Comparison of ENCODE assay signal across 9 cellular contexts in genomic region chr17:6755281-6755680, GRCh38. TPM values are rescaled to one million over a fixed set of nuclear protein-coding genes. Genes with fewer than 3 reads are reported as not detected.
DNase-seq lines count a peak whose midpoint lies in the region; ATAC-seq lines count a peak whose summit lies in the region.
"Had no signal": no experiment of that assay in that cellular context is flagged by ENCODE, and none has a peak within 500 bp of the region (broad histone marks: within the 10 kb centered on the region; RNA-seq: fewer than 3 reads in every experiment).

No MANE protein-coding gene starts in this region.

- POLR2A ChIA-PET in naive thymus-derived CD8-positive, alpha-beta T cell (lab: Charles Lee): no interaction called here

- peaks cover 4 to 25% (median 21%) of the 10 kb centered on the region in 3 donors for H3K36me3 Mint-ChIP-seq in naive thymus-derived CD8-positive, alpha-beta T cell

- H3K4me1 ChIP-seq in duodenal mucosa (ENCODE audit: control insufficient read depth in 1 of 2, insufficient read depth in 2 of 2, low read length in 2 of 2): peaks cover 10 to 33% of the 10 kb centered on the region in 2 donors

- no peaks in the 10 kb centered on the region for H3K27me3 Mint-ChIP-seq in naive thymus-derived CD8-positive, alpha-beta T cell

- peaks cover 0 to 2% (median 0%) of the 10 kb centered on the region in 9 donors for H3K9me3 Mint-ChIP-seq in naive thymus-derived CD8-positive, alpha-beta T cell

- peaks cover 22% of the 10 kb centered on the region for H3K36me3 ChIP-seq in KOPT-K1 (ENCODE audit: insufficient read depth, low read length)
- H3K36me3 ChIP-seq in duodenal mucosa (ENCODE audit: control insufficient read depth in 1 of 2, insufficient read depth in 2 of 2, low read length in 2 of 2): peaks cover 11 to 13% of the 10 kb centered on the region in 2 donors
- H3K36me3 ChIP-seq: WERI-Rb-1 had no signal

- H3K4me1 Mint-ChIP-seq in naive thymus-derived CD8-positive, alpha-beta T cell: peaks cover 43 to 68% (median 64%) of the 10 kb centered on the region in 4 donors

- H3K9me3 ChIP-seq in KOPT-K1 (ENCODE audit: insufficient read depth, low read length, poor library complexity, severe bottlenecking) (no peaks in the 10 kb centered on the region), duodenal mucosa (ENCODE audit: control insufficient read depth in 1 of 2, low read length in 2 of 2) (no peaks in the 10 kb centered on the region)

- DNase-seq in AG08395 (ENCODE audit: low spot score) (peak; percentile 48), hippocampal formation (lab: John Stamatoyannopoulos, UW) (no peak), GM19238 (ENCODE audit: insufficient read length, low spot score) (no peak)
- no peak for DNase-seq in naive thymus-derived CD8-positive, alpha-beta T cell
- DNase-seq: WERI-Rb-1 had no signal

- peak overlapping the region; percentile 93 to 100 (median 98) for H3K4me3 Mint-ChIP-seq in naive thymus-derived CD8-positive, alpha-beta T cell

- H3K9ac ChIP-seq in duodenal mucosa (ENCODE audit: low read depth in 1 of 2, low read length in 2 of 2): peak overlapping the region; percentile 73 to 88

- H3K27ac ChIP-seq in KOPT-K1 (ENCODE audit: low read depth, low read length, poor library complexity, severe bottlenecking) (peak overlapping the region; percentile 81), duodenal mucosa (ENCODE audit: low read depth, low read length) (peak overlapping the region; percentile 78)
- H3K27ac ChIP-seq: WERI-Rb-1 had no signal

- ATAC-seq in naive thymus-derived CD8-positive, alpha-beta T cell: no peak
- ATAC-seq in GM19467 (IDR thresholded peaks at IDR 0.05; ENCODE audit: unreplicated experiment) (no peak), GM19324 (IDR thresholded peaks at IDR 0.05; ENCODE audit: low FRiP score, unreplicated experiment) (no peak)

- H3K27ac Mint-ChIP-seq in naive thymus-derived CD8-positive, alpha-beta T cell: peak overlapping the region; percentile 91 to 100 (median 96)

- no peaks in the 10 kb centered on the region for H3K27me3 ChIP-seq in duodenal mucosa (ENCODE audit: control insufficient read depth in 1 of 2, insufficient read depth in 2 of 2, low read length in 2 of 2)

- peak overlapping the region; percentile 89 to 91 for H3K4me3 ChIP-seq in duodenal mucosa (ENCODE audit: low read depth in 1 of 2, low read length in 2 of 2)

RNA-seq across cellular contexts. Expression of gene XAF1, which starts 0.6 kb away (rescaled TPM):
- 10 to 100 TPM; 40.7 to 41.3 TPM for total RNA-seq in naive thymus-derived CD8-positive, alpha-beta T cell
- 10 to 100 TPM; 19.7 to 40.0 (median 22.0) TPM for polyA plus RNA-seq in naive thymus-derived CD8-positive, alpha-beta T cell

RNA-seq across cellular contexts. Expression of gene FBXO39, which starts 20.7 kb away (rescaled TPM):
- total RNA-seq in naive thymus-derived CD8-positive, alpha-beta T cell: under 1 TPM in 1 of 2 experiments, not detected in 1; 0.29 TPM
- polyA plus RNA-seq in naive thymus-derived CD8-positive, alpha-beta T cell: under 1 TPM in 1 of 3 donors, not detected in 2; 0.15 TPM

RNA-seq across cellular contexts. Expression of gene SLC13A5, which starts 42.1 kb away (rescaled TPM):
- not detected for total RNA-seq in naive thymus-derived CD8-positive, alpha-beta T cell
- under 1 TPM in 1 of 3 donors, not detected in 2; 0.43 TPM for polyA plus RNA-seq in naive thymus-derived CD8-positive, alpha-beta T cell
